In genomic region chr12:30323008-30323407, GRCh38 we compare ENCODE assay signal across 20 cellular contexts.
"Had no signal": no experiment of that assay in that cellular context is flagged by ENCODE, and none has a peak within 500 bp of the region (broad histone marks: within the 10 kb centered on the region; RNA-seq: fewer than 3 reads in every experiment).

No MANE protein-coding gene starts in this region.

- ATAC-seq: activated naive CD8-positive, alpha-beta T cell treated with anti-CD3 and anti-CD28 coated beads, Interleukin-2, amount 50 U/mL, for 24 hours; activated T-helper 17 cell treated with anti-CD3 and anti-CD28 coated beads, Interleukin-2, amount 50 U/mL, for 72 hours; right cardiac atrium had no signal

- H3K27ac ChIP-seq: dorsolateral prefrontal cortex, prostate gland, tibial artery, vagina, VCaP had no signal

- H3K9me3 ChIP-seq: prostate gland, vagina had no signal

- H3K4me3 ChIP-seq: dorsolateral prefrontal cortex, lung, prostate gland, tibial artery, vagina had no signal

- H3K27me3 ChIP-seq: dorsolateral prefrontal cortex, tibial artery, vagina had no signal

- H3K36me3 ChIP-seq: prostate gland, tibial artery, vagina had no signal

- FAIRE-seq: bronchial epithelial cell, small intestine had no signal

- H3K4me1 ChIP-seq: prostate gland, tibial artery, vagina had no signal

- DNase-seq: activated CD4-positive, alpha-beta T cell treated with anti-CD3 and anti-CD28 coated beads, Interleukin-2, amount 50 U/mL, for 48 hours; activated naive CD4-positive, alpha-beta T cell treated with anti-CD3 and anti-CD28 coated beads for 36 hours; activated naive CD8-positive, alpha-beta T cell treated with anti-CD3 and anti-CD28 coated beads, Interleukin-2, amount 50 U/mL, for 24 hours; aorta; dorsolateral prefrontal cortex; endodermal cell; kidney glomerular epithelial cell; midbrain; right cardiac atrium; small intestine; stimulated activated CD4-positive, alpha-beta T cell treated with anti-CD3 and anti-CD28 coated beads, Interleukin-4, amount 100 ng/mL, for 24 hours; stimulated activated naive CD4-positive, alpha-beta T cell; T1000; tibial artery had no signal
